15 cellular contexts compared by ENCODE assay signal in the genomic region with DNA sequence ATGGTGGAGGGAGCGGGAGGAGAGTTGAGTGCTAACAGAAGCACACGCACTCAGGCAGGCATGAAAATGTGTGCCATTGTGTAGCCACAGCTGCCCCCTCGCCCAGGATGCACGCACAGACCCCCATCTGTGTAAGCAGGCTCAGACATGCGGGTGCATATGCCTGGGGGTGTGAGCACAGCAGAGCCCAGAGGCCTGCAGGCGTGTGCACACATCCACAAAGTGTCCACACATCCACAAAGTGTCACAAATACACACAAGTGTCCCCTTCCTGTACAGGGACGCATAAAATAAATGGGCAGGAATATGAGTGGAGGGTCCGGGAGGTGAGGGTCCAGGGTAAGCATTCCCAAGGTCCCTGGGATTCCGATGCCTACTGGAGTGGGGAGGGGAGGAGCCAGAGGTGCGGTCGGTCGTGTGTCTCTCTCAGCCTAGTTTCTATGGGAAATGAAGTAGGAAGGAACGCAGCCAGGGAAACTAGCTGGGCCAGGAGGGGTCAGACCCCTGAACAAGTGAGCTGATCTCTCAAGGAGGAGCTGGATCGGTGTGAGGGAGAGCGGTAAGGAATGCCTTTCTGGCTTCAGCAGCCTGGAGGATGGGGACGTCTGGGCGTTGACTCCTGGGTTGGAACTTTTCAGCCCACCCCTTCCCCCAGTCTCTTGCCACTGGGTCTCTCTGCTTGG. TPM values are rescaled to one million over a fixed set of nuclear protein-coding genes. Genes with fewer than 3 reads are reported as not detected.
DNase-seq lines count a peak whose midpoint lies in the region; ATAC-seq and TF ChIP-seq lines count a peak whose summit lies in the region.
"Had no signal": no experiment of that assay in that cellular context is flagged by ENCODE, and none has a peak within 500 bp of the region (broad histone marks: within the 10 kb centered on the region; RNA-seq: fewer than 3 reads in every experiment).

No MANE protein-coding gene starts in this region.

- H3K4me1 ChIP-seq in RWPE2 (ENCODE audit: insufficient read depth, poor library complexity, severe bottlenecking), result peaks cover 56% of the 10 kb centered on the region
- peaks cover 29% of the 10 kb centered on the region for H3K4me1 ChIP-seq in fibroblast of lung (ENCODE audit: control insufficient read depth, extremely low read depth, insufficient read depth, low read length)

- peak overlapping the region; percentile 85 for H3K4me3 Mint-ChIP-seq in Calu3 (ENCODE audit: low read depth, unreplicated experiment)
- peak overlapping the region; percentile 77 for H3K4me3 Mint-ChIP-seq in osteocyte (ENCODE audit: unreplicated experiment)
- H3K4me3 Mint-ChIP-seq: activated CD8-positive, alpha-beta T cell treated with anti-CD3 and anti-CD28 coated beads, Interleukin-2, amount 10 ng/mL, durations not matched to agents 7 days and 5 days; activated naive CD8-positive, alpha-beta T cell treated with anti-CD3 and anti-CD28 coated beads, Interleukin-2, amount 10 ng/mL, durations not matched to agents 7 days and 5 days; effector memory CD8-positive, alpha-beta T cell; stimulated activated naive CD8-positive, alpha-beta T cell treated with anti-CD3 and anti-CD28 coated beads, Interleukin-15, Interleukin-2, amounts not matched to agents 100 ng/mL and 50 ng/mL, for 24 hours had no signal

- H3K36me3 Mint-ChIP-seq in Calu3 (ENCODE audit: insufficient read depth, unreplicated experiment), result peaks cover 78% of the 10 kb centered on the region
- H3K36me3 Mint-ChIP-seq in osteocyte (ENCODE audit: unreplicated experiment), result no peaks in the 10 kb centered on the region
- H3K36me3 Mint-ChIP-seq: activated naive CD8-positive, alpha-beta T cell treated with anti-CD3 and anti-CD28 coated beads, Interleukin-2, amount 10 ng/mL, durations not matched to agents 7 days and 5 days had no signal

- peak; percentile 7 for ATAC-seq in RWPE2 (ENCODE audit: low read depth)
- ATAC-seq: activated CD8-positive, alpha-beta T cell treated with anti-CD3 and anti-CD28 coated beads, Interleukin-2, amount 10 ng/mL, durations not matched to agents 7 days and 5 days; effector memory CD8-positive, alpha-beta T cell had no signal

- peak overlapping the region; percentile 97 for H3K27ac Mint-ChIP-seq in Calu3 (ENCODE audit: unreplicated experiment)
- H3K27ac Mint-ChIP-seq in osteocyte (ENCODE audit: unreplicated experiment), result peak overlapping the region; percentile 94
- H3K27ac Mint-ChIP-seq: activated CD8-positive, alpha-beta T cell treated with anti-CD3 and anti-CD28 coated beads, Interleukin-2, amount 10 ng/mL, durations not matched to agents 7 days and 5 days; activated naive CD8-positive, alpha-beta T cell treated with anti-CD3 and anti-CD28 coated beads, Interleukin-2, amount 10 ng/mL, durations not matched to agents 7 days and 5 days; effector memory CD8-positive, alpha-beta T cell; stimulated activated naive CD8-positive, alpha-beta T cell treated with anti-CD3 and anti-CD28 coated beads, Interleukin-15, Interleukin-2, amounts not matched to agents 100 ng/mL and 50 ng/mL, for 24 hours had no signal

- intact Hi-C loops in Calu3 (cut with micrococcal nuclease; ENCODE audit: unreplicated experiment), result loop anchor here (10.0 kb wide), 1 partner anchor 52 kb away; no protein-coding TSS in a partner anchor

- H3K27ac ChIP-seq in RWPE2 (ENCODE audit: poor library complexity, severe bottlenecking) (peak overlapping the region; percentile 99), fibroblast of lung (ENCODE audit: insufficient read depth, low read length) (no peak overlapping the region)
- H3K27ac ChIP-seq: BLaER1 had no signal

- no peak for TF ChIP-seq POLR2A in erythroblast (IDR thresholded peaks at IDR 0.05; ENCODE audit: low read length)

- no peak overlapping the region for H3K9ac ChIP-seq in fibroblast of lung (ENCODE audit: insufficient read depth, low read length)
- H3K9ac ChIP-seq: BLaER1 had no signal

- H3K27me3 Mint-ChIP-seq in Calu3 (ENCODE audit: unreplicated experiment) (no peaks in the 10 kb centered on the region), osteocyte (ENCODE audit: unreplicated experiment) (no peaks in the 10 kb centered on the region)

- no peaks in the 10 kb centered on the region for H3K79me2 ChIP-seq in fibroblast of lung (ENCODE audit: control insufficient read depth, insufficient read depth, low read length)

- no peaks in the 10 kb centered on the region for H3K9me3 ChIP-seq in RWPE2 (ENCODE audit: severe bottlenecking)
- H3K9me3 ChIP-seq in fibroblast of lung (ENCODE audit: control insufficient read depth, insufficient read depth, low read depth, low read length), result no peaks in the 10 kb centered on the region
- H3K9me3 ChIP-seq: BLaER1 had no signal

- CTCF ChIA-PET in Calu3 (lab: Charles Lee), result interaction anchor here (0.8 to 1.9 kb wide), 3 partner anchors 11 to 17 kb away, joined by 3 to 5 read pairs (median 4); no protein-coding TSS in a partner anchor

- H3K27me3 ChIP-seq in RWPE2 (ENCODE audit: insufficient read depth, poor library complexity, severe bottlenecking) (no peaks in the 10 kb centered on the region), fibroblast of lung (ENCODE audit: control insufficient read depth, insufficient read depth, low read length) (no peaks in the 10 kb centered on the region)

- H2AFZ ChIP-seq in fibroblast of lung (ENCODE audit: low read length), result peak overlapping the region; percentile 3

- DNase-seq in Calu3, result peak; percentile 20
- DNase-seq in RWPE2 (ENCODE audit: low spot score), result peak; percentile 70
- no peak for DNase-seq in fibroblast of lung (ENCODE audit: low read depth in 2 of 2)
- DNase-seq in osteocyte (ENCODE audit: extremely low spot score, unreplicated experiment), result no peak
- DNase-seq in erythroblast (lab: John Stamatoyannopoulos, UW), result no peak
- no peak for DNase-seq in NCI-H2081 treated with DMSO at 0.1 percent for 48 hours (lab: John Stamatoyannopoulos, UW)
- no peak for DNase-seq in NCI-H1694 (lab: John Stamatoyannopoulos, UW)
- DNase-seq in cortex of kidney (lab: John Stamatoyannopoulos, UW), result no peak
- DNase-seq: activated CD8-positive, alpha-beta T cell treated with anti-CD3 and anti-CD28 coated beads, Interleukin-2, amount 10 ng/mL, durations not matched to agents 7 days and 5 days; effector memory CD8-positive, alpha-beta T cell; stimulated activated CD4-positive, alpha-beta T cell treated with anti-CD3 and anti-CD28 coated beads, Interleukin-2, amount 100 ng/mL, for 24 hours; SW 1271 had no signal

- no peaks in the 10 kb centered on the region for H4K20me1 ChIP-seq in fibroblast of lung (ENCODE audit: control insufficient read depth, extremely low read depth, insufficient read depth, low read length)
- H4K20me1 ChIP-seq: BLaER1 had no signal

- H3K4me1 Mint-ChIP-seq in Calu3 (ENCODE audit: low read depth, unreplicated experiment) (peaks cover 60% of the 10 kb centered on the region), osteocyte (ENCODE audit: unreplicated experiment) (peaks cover 63% of the 10 kb centered on the region)

- TF ChIP-seq CTCF in Calu3 (IDR thresholded peaks at IDR 0.05; ENCODE audit: unreplicated experiment) (no peak), RWPE2 (IDR thresholded peaks at IDR 0.05; ENCODE audit: poor library complexity, severe bottlenecking) (no peak), fibroblast of lung (conservative IDR thresholded peaks at IDR 0.05 in 1 of 2, IDR thresholded peaks at IDR 0.05 in 1 of 2; ENCODE audit: low read depth in 1 of 2, low read length in 2 of 2) (no peak), osteocyte (IDR thresholded peaks at IDR 0.05) (no peak)

- H3K4me2 ChIP-seq in fibroblast of lung (ENCODE audit: extremely low read depth, insufficient read depth, low read length), result peak overlapping the region; percentile 35
- H3K4me2 ChIP-seq: BLaER1 had no signal

- no peaks in the 10 kb centered on the region for H3K9me3 Mint-ChIP-seq in Calu3 (ENCODE audit: low read depth, unreplicated experiment)
- no peaks in the 10 kb centered on the region for H3K9me3 Mint-ChIP-seq in osteocyte (ENCODE audit: unreplicated experiment)
- H3K9me3 Mint-ChIP-seq: activated naive CD8-positive, alpha-beta T cell treated with anti-CD3 and anti-CD28 coated beads, Interleukin-2, amount 10 ng/mL, durations not matched to agents 7 days and 5 days; effector memory CD8-positive, alpha-beta T cell; stimulated activated naive CD8-positive, alpha-beta T cell treated with anti-CD3 and anti-CD28 coated beads, Interleukin-15, Interleukin-2, amounts not matched to agents 100 ng/mL and 50 ng/mL, for 24 hours had no signal

- TSS peak; percentile 79 for BruUV-seq in Calu3 (replicated peaks; lab: Mats Ljungman, UMichigan)

- H3K36me3 ChIP-seq in RWPE2 (ENCODE audit: low read depth) (peaks cover 43% of the 10 kb centered on the region), fibroblast of lung (ENCODE audit: control insufficient read depth, insufficient read depth, low read length) (no peaks in the 10 kb centered on the region)
- H3K36me3 ChIP-seq: BLaER1 had no signal

- H3K4me3 ChIP-seq in RWPE2 (ENCODE audit: severe bottlenecking), result peak overlapping the region; percentile 94
- no peak overlapping the region for H3K4me3 ChIP-seq in fibroblast of lung (replicated peaks in 1 of 4; ENCODE audit: control extremely low read depth in 1 of 4, insufficient read depth in 1 of 4, low read depth in 3 of 4, low read length in 4 of 4)
- H3K4me3 ChIP-seq: BLaER1 had no signal

RNA-seq across cellular contexts. Expression of gene KRT7, which starts 0.7 kb away (rescaled TPM):
- total RNA-seq in Calu3 (2022) (2,370 and 2,828 TPM in 2 replicates), fibroblast of lung (3.1 and 3.5 TPM in 2 replicates), osteocyte (168 and 178 TPM in 2 replicates)
- 3.1 and 8.6 TPM in 2 replicates for polyA plus RNA-seq in fibroblast of lung
- 2.6 and 11.8 TPM in 2 replicates for polyA plus RNA-seq in fibroblast of lung (2012)
- 25.5 and 29.2 TPM in 2 replicates for polyA minus RNA-seq in fibroblast of lung (ENCODE audit: low replicate concordance)

RNA-seq across cellular contexts. Expression of gene KRT80, which starts 40.6 kb away (rescaled TPM):
- total RNA-seq in Calu3 (2022), result 32.7 and 45.5 TPM in 2 replicates
- under 0.01 and 0.17 TPM in 2 replicates for total RNA-seq in fibroblast of lung
- polyA plus RNA-seq in fibroblast of lung, result 0.90 and 1.0 TPM in 2 replicates
- polyA plus RNA-seq in fibroblast of lung (2012), result 0.83 and 1.1 TPM in 2 replicates
- polyA minus RNA-seq in fibroblast of lung (ENCODE audit: low replicate concordance), result 0.89 and 1.5 TPM in 2 replicates
- total RNA-seq in osteocyte, result 9.2 and 9.9 TPM in 2 replicates
- total RNA-seq: activated CD8-positive, alpha-beta T cell treated with anti-CD3 and anti-CD28 coated beads, Interleukin-2, amount 10 ng/mL, durations not matched to agents 7 days and 5 days; activated naive CD8-positive, alpha-beta T cell treated with anti-CD3 and anti-CD28 coated beads, Interleukin-2, amount 10 ng/mL, durations not matched to agents 7 days and 5 days had no signal

RNA-seq across cellular contexts. Expression of gene KRT86, which starts 42.1 kb away (rescaled TPM):
- total RNA-seq in Calu3 (2022) (2.6 and 3.6 TPM in 2 replicates), fibroblast of lung (0.17 TPM in 1 of 2 replicates, not detected in the other), osteocyte (0.24 TPM in 2 replicates)
- polyA plus RNA-seq in fibroblast of lung, result 0.02 TPM in 1 of 2 replicates, not detected in the other
- polyA plus RNA-seq in fibroblast of lung (2012), result not detected in 2 replicates
- polyA minus RNA-seq in fibroblast of lung (ENCODE audit: low replicate concordance), result not detected in 2 replicates

RNA-seq across cellular contexts. Expression of gene KRT81, which starts 59.0 kb away (rescaled TPM):
- total RNA-seq in Calu3 (2022), result 0.28 and 0.61 TPM in 2 replicates
- total RNA-seq in fibroblast of lung, result not detected in 2 replicates
- polyA plus RNA-seq in fibroblast of lung, result not detected in 2 replicates
- not detected in 2 replicates for polyA plus RNA-seq in fibroblast of lung (2012)
- not detected in 2 replicates for polyA minus RNA-seq in fibroblast of lung (ENCODE audit: low replicate concordance)
- 0.50 and 0.83 TPM in 2 replicates for total RNA-seq in osteocyte
- total RNA-seq: activated naive CD8-positive, alpha-beta T cell treated with anti-CD3 and anti-CD28 coated beads, Interleukin-2, amount 10 ng/mL, durations not matched to agents 7 days and 5 days had no signal

Comparison
In these comparisons a context has a peak if more than half of its experiments do, and no peak if none do; other contexts are left out.
1. DNase-seq: peak in Calu3 (single experiment) and RWPE2 (single experiment); none in fibroblast of lung (0 of 2), osteocyte (single experiment), erythroblast (0 of 2), NCI-H2081 treated with DMSO at 0.1 percent for 48 hours (single experiment), NCI-H1694 (single experiment) and cortex of kidney (single experiment).
2. RNA of gene KRT7, which starts 0.7 kb away (total RNA-seq): 2,370 to 2,828 TPM in Calu3 and 168 to 178 TPM in osteocyte; 3.1 to 3.5 TPM in fibroblast of lung; every median in the first group is over 10 times any median in the second.